13 cellular contexts compared by ENCODE assay signal in the genomic region with DNA sequence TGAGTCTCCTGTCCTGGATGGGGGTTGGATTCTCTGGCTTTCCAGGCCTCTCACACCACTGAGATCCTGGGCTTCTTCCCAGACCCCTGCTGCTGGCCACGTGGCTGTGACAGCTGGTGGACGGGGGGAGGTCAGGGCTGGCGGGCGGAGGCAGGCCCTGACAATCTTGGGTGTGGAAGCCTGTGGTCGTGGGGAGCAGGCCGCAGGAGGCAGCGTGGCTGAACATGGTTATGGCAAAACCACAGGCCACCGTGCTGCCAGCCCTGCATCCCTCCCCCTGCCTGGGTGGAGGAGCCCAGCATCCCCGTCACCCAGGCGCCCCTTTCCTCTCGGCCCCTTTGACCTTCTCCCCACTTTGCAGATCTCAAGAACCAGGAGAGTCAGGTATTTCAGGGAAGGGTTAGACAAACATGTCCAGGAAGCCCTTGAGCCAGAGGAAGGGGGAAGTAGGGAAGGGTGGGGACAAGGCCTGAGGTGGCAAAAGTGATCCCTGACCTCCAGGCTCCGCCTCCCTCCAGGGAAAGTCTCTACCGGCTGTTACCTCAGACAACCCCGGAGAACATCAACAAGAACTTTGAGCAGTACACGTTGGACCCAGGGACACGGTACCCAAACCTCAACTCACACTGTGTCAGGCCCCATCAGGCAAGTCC.
A peak's percentile ranks its signal among the peaks of the same experiment; 100 is the strongest.
DNase-seq lines count a peak whose midpoint lies in the region; ATAC-seq and TF ChIP-seq lines count a peak whose summit lies in the region.
"Had no signal": no experiment of that assay in that cellular context is flagged by ENCODE, and none has a peak within 500 bp of the region (broad histone marks: within the 10 kb centered on the region; RNA-seq: fewer than 3 reads in every experiment).

No MANE protein-coding gene starts in this region.

- ATAC-seq in central memory CD8-positive, alpha-beta T cell (replicated peaks; ENCODE audit: extremely low read depth, poor library complexity, severe bottlenecking): no peak
- ATAC-seq in left lung (peak; percentile 60), GM21619 (IDR thresholded peaks at IDR 0.05; ENCODE audit: unreplicated experiment) (no peak)
- ATAC-seq: GM12878 had no signal

- no peak overlapping the region for H3K4me3 Mint-ChIP-seq in T-helper 1 cell treated with Interleukin-12 subunit alpha and Interleukin-12 subunit beta and Interleukin-4 antibody, amounts not matched to agents 30 μg/mL and 1 μg/mL, for 36 hours
- peak overlapping the region; percentile 80 for H3K4me3 Mint-ChIP-seq in central memory CD8-positive, alpha-beta T cell

- TF ChIP-seq EP300 in transverse colon (IDR thresholded peaks at IDR 0.05; ENCODE audit: low read depth): no peak

- no peak for DNase-seq in T-helper 1 cell
- no peak for DNase-seq in central memory CD8-positive, alpha-beta T cell (ENCODE audit: low spot score in 2 of 2)
- peak in 1 of 2 donors; percentile 77 for DNase-seq in left lung
- DNase-seq in transverse colon: peak; percentile 69
- DNase-seq in prostate gland (ENCODE audit: low spot score): no peak
- DNase-seq in OCI-M2 (lab: John Stamatoyannopoulos, UW; ENCODE audit: unreplicated experiment): no peak
- DNase-seq: 8988T; activated CD8-positive, alpha-beta memory T cell treated with anti-CD3 and anti-CD28 coated beads, Interleukin-2, amount 50 U/mL, for 4 hours; effector CD4-positive, alpha-beta T cell; stimulated activated CD4-positive, alpha-beta T cell treated with anti-CD3 and anti-CD28 coated beads, Interleukin-4, amount 100 ng/mL, for 24 hours had no signal

- TF ChIP-seq CTCF in left lung (IDR thresholded peaks at IDR 0.05): no peak
- no peak for TF ChIP-seq CTCF in transverse colon (IDR thresholded peaks at IDR 0.05)
- TF ChIP-seq CTCF in prostate gland (IDR thresholded peaks at IDR 0.05): no peak

- peaks cover 0 to 65% of the 10 kb centered on the region in 2 donors for H3K36me3 ChIP-seq in left lung
- peaks cover 0 to 24% (median 3%) of the 10 kb centered on the region in 4 donors for H3K36me3 ChIP-seq in transverse colon
- no peaks in the 10 kb centered on the region for H3K36me3 ChIP-seq in prostate gland

- H3K9me3 ChIP-seq in left lung (no peaks in the 10 kb centered on the region), transverse colon (no peaks in the 10 kb centered on the region), prostate gland (no peaks in the 10 kb centered on the region)

- H3K27ac Mint-ChIP-seq in T-helper 1 cell treated with Interleukin-12 subunit alpha and Interleukin-12 subunit beta and Interleukin-4 antibody, amounts not matched to agents 30 μg/mL and 1 μg/mL, for 36 hours: peak overlapping the region; percentile 62
- H3K27ac Mint-ChIP-seq in central memory CD8-positive, alpha-beta T cell (ENCODE audit: low read depth): peak overlapping the region; percentile 79

- H3K27me3 ChIP-seq in left lung: no peaks in the 10 kb centered on the region
- no peaks in the 10 kb centered on the region for H3K27me3 ChIP-seq in transverse colon
- H3K27me3 ChIP-seq in prostate gland (replicated peaks; ENCODE audit: insufficient read depth): no peaks in the 10 kb centered on the region

- 58% methylated on average over 16 of the region's 16 CpGs; no CpG with 5 or more reads in 1 of the 2 donors for WGBS in transverse colon (ENCODE audit: low coverage in 1 of 2), 2 donors
- 72% methylated on average over 16 of the region's 16 CpGs for WGBS in prostate gland

- H3K9me3 Mint-ChIP-seq in T-helper 1 cell treated with Interleukin-12 subunit alpha and Interleukin-12 subunit beta and Interleukin-4 antibody, amounts not matched to agents 30 μg/mL and 1 μg/mL, for 36 hours: no peaks in the 10 kb centered on the region
- no peaks in the 10 kb centered on the region for H3K9me3 Mint-ChIP-seq in central memory CD8-positive, alpha-beta T cell

- H3K4me1 Mint-ChIP-seq in T-helper 1 cell treated with Interleukin-12 subunit alpha and Interleukin-12 subunit beta and Interleukin-4 antibody, amounts not matched to agents 30 μg/mL and 1 μg/mL, for 36 hours (ENCODE audit: low read depth): peaks cover 53% of the 10 kb centered on the region
- H3K4me1 Mint-ChIP-seq in central memory CD8-positive, alpha-beta T cell: peaks cover 68% of the 10 kb centered on the region

- H3K4me1 ChIP-seq in left lung (peaks cover 28 to 72% of the 10 kb centered on the region in 2 donors), transverse colon (peaks cover 47 to 67% (median 53%) of the 10 kb centered on the region in 4 donors), prostate gland (replicated peaks) (peaks cover 17% of the 10 kb centered on the region)

- TF ChIP-seq POLR2A in transverse colon (IDR thresholded peaks at IDR 0.05): no peak
- TF ChIP-seq POLR2A in prostate gland (IDR thresholded peaks at IDR 0.05): no peak

- intact Hi-C loops in left lung (cut with DNase I): no loop called here
- intact Hi-C loops in transverse colon (cut with DNase I; ENCODE audit: low total_unique reads): no loop called here
- intact Hi-C loops in prostate gland (cut with DNase I): no loop called here

- H3K4me3 ChIP-seq in left lung: no peak overlapping the region
- no peak overlapping the region for H3K4me3 ChIP-seq in transverse colon
- no peak overlapping the region for H3K4me3 ChIP-seq in prostate gland
- H3K4me3 ChIP-seq: GM12878 had no signal

- in situ Hi-C loops in transverse colon (cut with MboI; ENCODE audit: low pct_ligation_motif_present in 1 of 4, low pct_unique_long_range_greater_than_20kb in 1 of 4, low sequenced_read_pairs in 3 of 4): no loop called here

- H3K27me3 Mint-ChIP-seq in T-helper 1 cell treated with Interleukin-12 subunit alpha and Interleukin-12 subunit beta and Interleukin-4 antibody, amounts not matched to agents 30 μg/mL and 1 μg/mL, for 36 hours (ENCODE audit: low read depth): no peaks in the 10 kb centered on the region
- no peaks in the 10 kb centered on the region for H3K27me3 Mint-ChIP-seq in central memory CD8-positive, alpha-beta T cell

- peaks cover 63% of the 10 kb centered on the region for H3K36me3 Mint-ChIP-seq in T-helper 1 cell treated with Interleukin-12 subunit alpha and Interleukin-12 subunit beta and Interleukin-4 antibody, amounts not matched to agents 30 μg/mL and 1 μg/mL, for 36 hours (ENCODE audit: low read depth)
- H3K36me3 Mint-ChIP-seq in central memory CD8-positive, alpha-beta T cell (ENCODE audit: insufficient read depth): peaks cover 45% of the 10 kb centered on the region

- H3K27ac ChIP-seq in left lung (peak overlapping the region; percentile 73 to 86), transverse colon (peak overlapping the region; percentile 45 to 78 (median 75)), prostate gland (no peak overlapping the region)

Comparison
In these comparisons a context has a peak if more than half of its experiments do, and no peak if none do; other contexts are left out.
1. H3K27ac ChIP-seq: peak in left lung (2 of 2) and transverse colon (4 of 4); none in prostate gland (0 of 2).